ENCODE assay signal across 26 cellular contexts in the genomic region with DNA sequence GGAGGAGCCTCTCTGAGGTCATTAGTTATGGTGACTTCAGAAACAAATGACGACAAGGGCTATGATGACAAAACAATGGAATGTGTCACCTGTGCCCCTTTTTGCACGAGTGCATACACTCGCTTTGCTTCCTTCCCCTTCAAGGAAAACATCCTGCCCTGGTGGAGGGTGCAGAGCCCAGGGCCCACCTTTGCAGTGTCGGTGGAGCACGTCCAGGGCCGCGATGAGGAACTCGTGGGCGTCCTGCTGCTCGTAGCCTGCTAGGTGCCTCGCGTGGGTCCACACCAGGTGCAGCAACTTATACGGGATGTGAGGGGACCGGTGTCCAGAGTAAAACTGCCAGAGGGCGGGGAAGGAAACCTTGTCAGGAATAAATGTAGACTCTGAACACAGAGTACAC. TPM values are rescaled to one million over a fixed set of nuclear protein-coding genes. Genes with fewer than 3 reads are reported as not detected.
DNase-seq lines count a peak whose midpoint lies in the region; ATAC-seq, FAIRE-seq and TF ChIP-seq lines count a peak whose summit lies in the region.
"Had no signal": no experiment of that assay in that cellular context is flagged by ENCODE, and none has a peak within 500 bp of the region (broad histone marks: within the 10 kb centered on the region; RNA-seq: fewer than 3 reads in every experiment).

No MANE protein-coding gene starts in this region.

- H2AFZ ChIP-seq in smooth muscle cell (ENCODE audit: low read depth): no peak overlapping the region
- H2AFZ ChIP-seq: GM23248 had no signal

- H3K4me1 ChIP-seq in heart left ventricle (peaks cover 0 to 32% (median 12%) of the 10 kb centered on the region in 12 donors), smooth muscle cell (ENCODE audit: low read depth) (no peaks in the 10 kb centered on the region)
- H3K4me1 ChIP-seq: BE2C had no signal

- no peak overlapping the region for H3K4me3 ChIP-seq in heart left ventricle
- no peak overlapping the region for H3K4me3 ChIP-seq in smooth muscle cell
- H3K4me3 ChIP-seq: GM23248 had no signal

- TF ChIP-seq CTCF in heart left ventricle (IDR thresholded peaks at IDR 0.05): no peak
- TF ChIP-seq CTCF in endothelial cell (IDR thresholded peaks at IDR 0.05; ENCODE audit: unreplicated experiment): no peak
- no peak for TF ChIP-seq CTCF in smooth muscle cell (IDR thresholded peaks at IDR 0.05; ENCODE audit: borderline replicate concordance, insufficient read depth, poor library complexity, severe bottlenecking)

- WGBS in heart left ventricle, 4 donors: 74 to 79% (median 77%) methylated on average over 15 of the region's 15 CpGs
- 97% methylated on average over 15 of the region's 15 CpGs for WGBS in smooth muscle cell (ENCODE audit: low lambda C conversion rate)

- ATAC-seq in heart left ventricle: no peak
- ATAC-seq in stimulated activated naive B cell treated with anti-CD40 and anti-IgM and Interleukin-4, amounts not matched to agents 10 μg/mL and 1 μg/mL and 100 μg/mL, for 72 hours (replicated peaks): no peak
- ATAC-seq in GM19324 (IDR thresholded peaks at IDR 0.05; ENCODE audit: low FRiP score, unreplicated experiment): no peak
- ATAC-seq: Panc1 had no signal

- H4K20me1 ChIP-seq in smooth muscle cell (ENCODE audit: low read depth): peaks cover 100% of the 10 kb centered on the region

- H3K27ac ChIP-seq in heart left ventricle (no peak overlapping the region), smooth muscle cell (ENCODE audit: low read depth) (no peak overlapping the region)
- H3K27ac ChIP-seq: GM23248, HL-60, KMS-11 had no signal

- no peaks in the 10 kb centered on the region for H3F3A ChIP-seq in smooth muscle cell (ENCODE audit: low read depth)

- peaks cover 88% of the 10 kb centered on the region for H3K36me3 Mint-ChIP-seq in endothelial cell (ENCODE audit: low read depth, unreplicated experiment)
- peaks cover 47 to 74% of the 10 kb centered on the region in 2 donors for H3K36me3 Mint-ChIP-seq in stimulated activated naive B cell treated with anti-CD40 and anti-IgM and Interleukin-4, amounts not matched to agents 10 μg/mL and 1 μg/mL and 100 μg/mL, for 72 hours

- H3K4me1 Mint-ChIP-seq in endothelial cell (ENCODE audit: unreplicated experiment): peaks cover 12% of the 10 kb centered on the region
- H3K4me1 Mint-ChIP-seq in stimulated activated naive B cell treated with anti-CD40 and anti-IgM and Interleukin-4, amounts not matched to agents 10 μg/mL and 1 μg/mL and 100 μg/mL, for 72 hours: peaks cover 23 to 26% of the 10 kb centered on the region in 2 donors

- no peaks in the 10 kb centered on the region for H3K9me3 Mint-ChIP-seq in endothelial cell (ENCODE audit: unreplicated experiment)
- no peaks in the 10 kb centered on the region for H3K9me3 Mint-ChIP-seq in stimulated activated naive B cell treated with anti-CD40 and anti-IgM and Interleukin-4, amounts not matched to agents 10 μg/mL and 1 μg/mL and 100 μg/mL, for 72 hours
- H3K9me3 Mint-ChIP-seq: CD4-positive, CD25-positive, alpha-beta regulatory T cell had no signal

- peaks cover 97% of the 10 kb centered on the region for H3K79me2 ChIP-seq in smooth muscle cell (ENCODE audit: low read depth)

- TF ChIP-seq POLR2A in heart left ventricle (IDR thresholded peaks at IDR 0.05): no peak

- intact Hi-C loops in cardiac septum (cut with DNase I): no loop called here
- intact Hi-C loops in heart left ventricle (cut with DNase I): no loop called here

- H3K9me3 ChIP-seq in heart left ventricle: no peaks in the 10 kb centered on the region
- no peaks in the 10 kb centered on the region for H3K9me3 ChIP-seq in smooth muscle cell (replicated peaks; ENCODE audit: low read depth)
- H3K9me3 ChIP-seq: BE2C had no signal

- H3K27me3 ChIP-seq in heart left ventricle (no peaks in the 10 kb centered on the region), smooth muscle cell (ENCODE audit: low read depth) (no peaks in the 10 kb centered on the region)
- H3K27me3 ChIP-seq: BE2C had no signal

- peaks cover 4 to 100% (median 100%) of the 10 kb centered on the region in 9 donors for H3K36me3 ChIP-seq in heart left ventricle
- H3K36me3 ChIP-seq in smooth muscle cell (ENCODE audit: low read depth): peaks cover 8% of the 10 kb centered on the region

- peaks cover 2% of the 10 kb centered on the region for H3K27me3 Mint-ChIP-seq in endothelial cell (ENCODE audit: unreplicated experiment)
- H3K27me3 Mint-ChIP-seq in stimulated activated naive B cell treated with anti-CD40 and anti-IgM and Interleukin-4, amounts not matched to agents 10 μg/mL and 1 μg/mL and 100 μg/mL, for 72 hours: no peaks in the 10 kb centered on the region
- H3K27me3 Mint-ChIP-seq: CD4-positive, CD25-positive, alpha-beta regulatory T cell had no signal

- DNase-seq in cardiac septum (ENCODE audit: low spot score) (peak; percentile 36), heart left ventricle (no peak), HTR-8/SVneo (ENCODE audit: insufficient read length, low spot score) (no peak), endothelial cell (ENCODE audit: low spot score) (no peak), smooth muscle cell (lab: John Stamatoyannopoulos, UW; ENCODE audit: unreplicated experiment) (no peak), NCI-H1436 (lab: John Stamatoyannopoulos, UW) (no peak)
- DNase-seq in stimulated activated naive B cell treated with anti-CD40 and anti-IgM and Interleukin-4, amounts not matched to agents 10 μg/mL and 1 μg/mL and 100 μg/mL, for 72 hours: no peak
- DNase-seq: BE2C; CD4-positive, CD25-positive, alpha-beta regulatory T cell; EL; GF-D8; GM23248; HCEC 1CT; IMR-90; NCI-H1105; NCI-H1694; NCI-H2081 treated with DMSO at 0.1 percent for 48 hours; NCI-H2171 treated with DMSO at 0.1 percent for 48 hours; NCI-H524 treated with DMSO at 0.1 percent for 48 hours; NCI-H82; SIG-M5 had no signal

- peak; percentile 26 for FAIRE-seq in HTR-8/SVneo (lab: Jason Lieb, UNC)
- FAIRE-seq: A204.1 had no signal

- H3K9ac ChIP-seq in smooth muscle cell (ENCODE audit: low read depth): no peak overlapping the region
- H3K9ac ChIP-seq: GM23248, KMS-11 had no signal

- no peak overlapping the region for H3K27ac Mint-ChIP-seq in endothelial cell (ENCODE audit: unreplicated experiment)
- peak overlapping the region; percentile 67 for H3K27ac Mint-ChIP-seq in stimulated activated naive B cell treated with anti-CD40 and anti-IgM and Interleukin-4, amounts not matched to agents 10 μg/mL and 1 μg/mL and 100 μg/mL, for 72 hours

- no peak overlapping the region for H3K4me2 ChIP-seq in smooth muscle cell
- H3K4me2 ChIP-seq: KMS-11 had no signal

- peak overlapping the region; percentile 56 for H3K4me3 Mint-ChIP-seq in endothelial cell (ENCODE audit: unreplicated experiment)
- no peak overlapping the region for H3K4me3 Mint-ChIP-seq in stimulated activated naive B cell treated with anti-CD40 and anti-IgM and Interleukin-4, amounts not matched to agents 10 μg/mL and 1 μg/mL and 100 μg/mL, for 72 hours
- H3K4me3 Mint-ChIP-seq: CD4-positive, CD25-positive, alpha-beta regulatory T cell had no signal

RNA-seq across cellular contexts. Expression of a gene that starts 27.2 kb away (rescaled TPM):
- 200 TPM for total RNA-seq in cardiac septum
- total RNA-seq in heart left ventricle: 100 to 1,000 TPM; 120 to 207 (median 193) TPM
- polyA plus RNA-seq in heart left ventricle: 10 to 100 TPM; 33.7 to 95.1 TPM
- total RNA-seq in endothelial cell (ENCODE audit: unreplicated experiment): 294 TPM
- 136 and 151 TPM in 2 replicates for total RNA-seq in smooth muscle cell
- polyA plus RNA-seq in smooth muscle cell: 79.3 and 85.1 TPM in 2 replicates
